Comparison of ENCODE assay signal across 29 cellular contexts in genomic region chr11:112408551-112408950, GRCh38.
"Had no signal": no experiment of that assay in that cellular context is flagged by ENCODE, and none has a peak within 500 bp of the region (broad histone marks: within the 10 kb centered on the region; RNA-seq: fewer than 3 reads in every experiment).

No MANE protein-coding gene starts in this region.

- ATAC-seq: activated CD4-positive, alpha-beta T cell treated with anti-CD3 and anti-CD28 coated beads for 36 hours; activated T-cell treated with anti-CD3 and anti-CD28 coated beads, Interleukin-2, amount 50 U/mL, for 4 hours; esophagus mucosa; left lung; stimulated activated memory B cell treated with anti-CD40 and anti-IgM and Interleukin-4, amounts not matched to agents 10 μg/mL and 1 μg/mL and 100 μg/mL, for 72 hours had no signal

- FAIRE-seq: colon, endothelial cell of umbilical vein had no signal

- H3K36me3 ChIP-seq: adrenal gland, ascending aorta, brain microvascular endothelial cell, left lung, sigmoid colon, transverse colon, vagina had no signal

- H3K27me3 ChIP-seq: adrenal gland, ascending aorta, brain microvascular endothelial cell, sigmoid colon, transverse colon, vagina had no signal

- H3K4me1 ChIP-seq: adrenal gland, ascending aorta, left lung, sigmoid colon, transverse colon, vagina had no signal

- DNase-seq: activated B cell treated with CpG ODN at 0.5 μM for 24 hours; activated CD4-positive, alpha-beta T cell treated with anti-CD3 and anti-CD28 coated beads for 36 hours; activated CD4-positive, alpha-beta T cell treated with anti-CD3 and anti-CD28 coated beads, Interleukin-2, amount 50 U/mL, for 48 hours; activated CD8-positive, alpha-beta memory T cell treated with anti-CD3 and anti-CD28 coated beads, Interleukin-2, amount 50 U/mL, for 48 hours; activated naive CD4-positive, alpha-beta T cell; activated T-cell treated with anti-CD3 and anti-CD28 coated beads, Interleukin-2, amount 50 U/mL, for 4 hours; adrenal gland; brain microvascular endothelial cell; central memory CD4-positive, alpha-beta T cell; effector memory CD4-positive, alpha-beta T cell; foreskin melanocyte; glutamatergic neuron; immature natural killer cell; left lung; naive B cell; posterior cingulate gyrus; sigmoid colon; stimulated activated CD4-positive, alpha-beta T cell treated with anti-CD3 and anti-CD28 coated beads, Interleukin-15, amount 100 ng/mL, for 24 hours; T1000; transverse colon had no signal

- H3K27ac ChIP-seq: adrenal gland, ascending aorta, brain microvascular endothelial cell, hepatocyte, left lung, sigmoid colon, transverse colon, vagina had no signal

- H3K4me3 ChIP-seq: adrenal gland, ascending aorta, hepatocyte, left lung, lung, sigmoid colon, smooth muscle cell, transverse colon, vagina had no signal

- H3K9me3 ChIP-seq: adrenal gland, ascending aorta, sigmoid colon, transverse colon, vagina had no signal
